Comparison of ENCODE assay signal across 26 cellular contexts in the genomic region with DNA sequence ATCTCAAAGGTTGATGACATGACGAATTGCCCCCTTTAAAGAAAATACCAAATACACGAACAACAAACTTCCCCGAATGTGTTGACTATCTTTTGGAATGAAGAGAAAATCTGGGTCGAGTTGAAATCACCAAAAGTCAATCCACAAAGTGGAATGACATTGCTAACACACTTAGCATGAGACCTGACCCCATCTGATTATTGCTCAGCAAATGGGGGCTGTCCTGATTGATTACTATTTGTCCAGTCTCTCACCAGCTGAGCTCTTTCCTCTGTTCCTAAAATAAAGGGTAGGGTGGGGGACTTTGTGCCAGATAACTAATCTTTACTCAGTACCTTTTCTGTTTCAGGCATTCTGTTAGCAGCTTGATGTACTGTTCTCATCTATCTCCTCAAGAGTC.
"Had no signal": no experiment of that assay in that cellular context is flagged by ENCODE, and none has a peak within 500 bp of the region (broad histone marks: within the 10 kb centered on the region; RNA-seq: fewer than 3 reads in every experiment).

No MANE protein-coding gene starts in this region.

- H3K27ac ChIP-seq: body of pancreas, coronary artery, epithelial cell of prostate, esophagus squamous epithelium, gastroesophageal sphincter had no signal

- H3K9me3 ChIP-seq: body of pancreas, esophagus squamous epithelium, gastroesophageal sphincter had no signal

- H3K4me1 ChIP-seq: body of pancreas, esophagus squamous epithelium, gastroesophageal sphincter had no signal

- H3K4me3 ChIP-seq: body of pancreas, coronary artery, esophagus squamous epithelium, gastroesophageal sphincter had no signal

- H3K36me3 ChIP-seq: esophagus squamous epithelium, gastroesophageal sphincter had no signal

- ATAC-seq: activated CD4-positive, alpha-beta T cell treated with anti-CD3 and anti-CD28 coated beads for 36 hours; activated T-helper 17 cell treated with anti-CD3 and anti-CD28 coated beads, Interleukin-2, amount 50 U/mL, for 72 hours; body of pancreas; effector memory CD8-positive, alpha-beta T cell; gastroesophageal sphincter had no signal

- H3K27me3 ChIP-seq: body of pancreas, esophagus squamous epithelium, gastroesophageal sphincter had no signal

- DNase-seq: activated CD4-positive, alpha-beta memory T cell treated with anti-CD3 and anti-CD28 coated beads, Interleukin-2, amount 10 ng/mL, durations not matched to agents 7 days and 5 days; activated CD4-positive, alpha-beta T cell treated with anti-CD3 and anti-CD28 coated beads for 36 hours; activated CD4-positive, alpha-beta T cell treated with anti-CD3 and anti-CD28 coated beads, Interleukin-2, amount 10 ng/mL, durations not matched to agents 24 days and 14 days; activated CD4-positive, CD25-positive, alpha-beta regulatory T cell; activated CD4-positive, CD25-positive, alpha-beta regulatory T cell treated with anti-CD3 and anti-CD28 coated beads, Interleukin-2, amount 50 U/mL, for 72 hours; activated CD8-positive, alpha-beta memory T cell treated with anti-CD3 and anti-CD28 coated beads, Interleukin-2, amount 50 U/mL, for 48 hours; activated effector memory CD4-positive, alpha-beta T cell treated with Interleukin-2 at 50 U/mL for 16 hours; activated gamma-delta T cell treated with Interleukin-2 at 50 U/mL for 16 hours; activated naive CD4-positive, alpha-beta T cell treated with anti-CD3 and anti-CD28 coated beads, Interleukin-2, amount 50 U/mL, for 16 hours; activated naive CD4-positive, alpha-beta T cell treated with Interleukin-2 at 50 U/mL for 16 hours; activated T-cell treated with anti-CD3 and anti-CD28 coated beads for 4 hours; activated T-cell treated with anti-CD3 and anti-CD28 coated beads, Interleukin-2, amount 50 U/mL, for 24 hours; amniotic stem cell; aorta; body of pancreas; central memory CD4-positive, alpha-beta T cell; cerebellar nuclear complex; effector CD4-positive, alpha-beta T cell; effector memory CD8-positive, alpha-beta T cell; esophagus squamous epithelium; foreskin melanocyte; T-helper 2 cell had no signal
